Comparison of ENCODE assay signal across 17 cellular contexts in the genomic region with DNA sequence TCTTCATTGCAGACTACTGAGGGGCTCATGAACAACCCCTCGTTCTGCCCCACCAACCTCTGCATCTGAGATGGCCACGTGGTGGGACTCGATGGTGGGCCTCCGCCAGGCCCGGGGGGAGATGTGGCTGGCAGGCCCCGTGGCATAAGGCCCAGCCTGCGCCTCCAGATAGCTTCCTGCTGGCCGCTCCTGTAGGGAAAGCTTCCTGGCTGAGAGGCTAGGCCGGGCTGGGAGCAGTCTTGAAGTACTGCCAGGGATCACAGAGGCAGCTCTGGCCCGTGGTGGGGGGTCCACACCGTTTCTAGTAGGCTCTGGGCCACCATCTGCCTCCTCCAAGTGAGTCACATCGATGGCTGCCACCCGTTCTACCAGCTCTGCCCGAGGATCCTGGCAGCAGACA. TPM values are rescaled to one million over a fixed set of nuclear protein-coding genes. Genes with fewer than 3 reads are reported as not detected.
"Had no signal": no experiment of that assay in that cellular context is flagged by ENCODE, and none has a peak within 500 bp of the region (broad histone marks: within the 10 kb centered on the region; RNA-seq: fewer than 3 reads in every experiment).

No MANE protein-coding gene starts in this region.

- H3K9me2 ChIP-seq: SK-N-SH had no signal

- H3K4me2 ChIP-seq: SK-N-SH had no signal

- H3K4me3 Mint-ChIP-seq: activated naive CD4-positive, alpha-beta T cell treated with anti-CD3 and anti-CD28 coated beads, Interleukin-2, amount 10 ng/mL, durations not matched to agents 7 days and 5 days; natural killer cell treated with Interleukin-12 subunit alpha and Interleukin-12 subunit beta and Interleukin-15 and Interleukin-18, amount 100 ng/mL, for 72 hours had no signal

- H3K36me3 ChIP-seq: breast epithelium had no signal

- H3K36me3 Mint-ChIP-seq: natural killer cell treated with Interleukin-12 subunit alpha and Interleukin-12 subunit beta and Interleukin-15 and Interleukin-18, amount 100 ng/mL, for 72 hours had no signal

- H3K27me3 ChIP-seq: breast epithelium, esophagus squamous epithelium, foreskin keratinocyte, tibial nerve had no signal

- H3K27me3 Mint-ChIP-seq: natural killer cell treated with Interleukin-12 subunit alpha and Interleukin-12 subunit beta and Interleukin-15 and Interleukin-18, amount 100 ng/mL, for 72 hours had no signal

- H3K27ac Mint-ChIP-seq: activated naive CD4-positive, alpha-beta T cell treated with anti-CD3 and anti-CD28 coated beads, Interleukin-2, amount 10 ng/mL, durations not matched to agents 7 days and 5 days; activated T-helper 2 cell treated with anti-CD3 and anti-CD28 coated beads, Interferon-gamma antibody, Interleukin-2, Interleukin-4, amounts not matched to agents 10 μg/mL and 5 μg/mL and 100 μg/mL, durations not matched to agents 14 hours and 24 hours and 36 hours; natural killer cell treated with Interleukin-12 subunit alpha and Interleukin-12 subunit beta and Interleukin-15 and Interleukin-18, amount 100 ng/mL, for 72 hours had no signal

- H3K9me3 Mint-ChIP-seq: activated naive CD4-positive, alpha-beta T cell treated with anti-CD3 and anti-CD28 coated beads, Interleukin-2, amount 10 ng/mL, durations not matched to agents 7 days and 5 days; activated T-helper 2 cell treated with anti-CD3 and anti-CD28 coated beads, Interferon-gamma antibody, Interleukin-2, Interleukin-4, amounts not matched to agents 10 μg/mL and 5 μg/mL and 100 μg/mL, durations not matched to agents 14 hours and 24 hours and 36 hours; natural killer cell treated with Interleukin-12 subunit alpha and Interleukin-12 subunit beta and Interleukin-15 and Interleukin-18, amount 100 ng/mL, for 72 hours had no signal

- FAIRE-seq: endometrium had no signal

- H3K27ac ChIP-seq: foreskin keratinocyte, tibial nerve had no signal

- ATAC-seq: foreskin keratinocyte; left colon; natural killer cell treated with Interleukin-12 subunit alpha and Interleukin-12 subunit beta and Interleukin-15 and Interleukin-18, amount 100 ng/mL, for 72 hours had no signal

- H3K4me3 ChIP-seq: breast epithelium, esophagus squamous epithelium, lung, tibial nerve had no signal

- H3K9ac ChIP-seq: SK-N-SH had no signal

- H3K9me3 ChIP-seq: breast epithelium, esophagus squamous epithelium, SK-N-SH, tibial nerve had no signal

- DNase-seq: activated CD4-positive, alpha-beta T cell treated with anti-CD3 and anti-CD28 coated beads for 4 hours; activated CD8-positive, alpha-beta memory T cell treated with anti-CD3 and anti-CD28 coated beads for 24 hours; activated naive CD4-positive, alpha-beta T cell treated with anti-CD3 and anti-CD28 coated beads, Interleukin-2, amount 10 ng/mL, durations not matched to agents 7 days and 5 days; amniotic stem cell; esophagus squamous epithelium; foreskin keratinocyte; left colon; SK-N-SH; stimulated activated CD4-positive, alpha-beta T cell treated with anti-CD3 and anti-CD28 coated beads, Interleukin-4, amount 100 ng/mL, for 4 hours; T-helper 1 cell had no signal

RNA-seq across cellular contexts. Expression of a gene that starts 31.0 kb away (rescaled TPM):
- total RNA-seq: foreskin keratinocyte, osteoblast had no signal
- polyA plus RNA-seq: foreskin keratinocyte, SK-N-SH had no signal
